In genomic region chr15:67977690-67978089, GRCh38 we compare ENCODE assay signal across 29 cellular contexts.
"Had no signal": no experiment of that assay in that cellular context is flagged by ENCODE, and none has a peak within 500 bp of the region (broad histone marks: within the 10 kb centered on the region; RNA-seq: fewer than 3 reads in every experiment).

No MANE protein-coding gene starts in this region.

- H3K79me2 ChIP-seq: hepatocyte had no signal

- H3K4me1 ChIP-seq: colonic mucosa, esophagus muscularis mucosa, esophagus squamous epithelium, foreskin keratinocyte, gastroesophageal sphincter, heart left ventricle, heart right ventricle had no signal

- H3K27ac Mint-ChIP-seq: dendritic cell treated with granulocyte-macrophage colony-stimulating factor and Interleukin-4, amounts not matched to agents 40 ng/mL and 50 ng/mL, for 4 days; effector memory CD8-positive, alpha-beta T cell; endodermal cell had no signal

- H3K4me3 ChIP-seq: colonic mucosa, coronary artery, dorsolateral prefrontal cortex, esophagus muscularis mucosa, esophagus squamous epithelium, gastrocnemius medialis, gastroesophageal sphincter, heart left ventricle, heart right ventricle, hepatocyte had no signal

- H3K4me3 Mint-ChIP-seq: dendritic cell treated with granulocyte-macrophage colony-stimulating factor and Interleukin-4, amounts not matched to agents 40 ng/mL and 50 ng/mL, for 4 days; effector memory CD8-positive, alpha-beta T cell; endodermal cell had no signal

- H3K27me3 Mint-ChIP-seq: dendritic cell treated with granulocyte-macrophage colony-stimulating factor and Interleukin-4, amounts not matched to agents 40 ng/mL and 50 ng/mL, for 4 days had no signal

- H2AFZ ChIP-seq: hepatocyte had no signal

- DNase-seq: colonic mucosa; cortex of kidney; dermis blood vessel endothelial cell; dorsolateral prefrontal cortex; effector CD4-positive, alpha-beta T cell; effector CD8-positive, alpha-beta T cell; effector memory CD4-positive, alpha-beta T cell; effector memory CD8-positive, alpha-beta T cell; endodermal cell; erythroblast; esophagus squamous epithelium; foreskin fibroblast; foreskin keratinocyte; foreskin melanocyte; gastrocnemius medialis; glutamatergic neuron; head of caudate nucleus; heart left ventricle; heart right ventricle had no signal

- H3K27ac ChIP-seq: colonic mucosa, coronary artery, dorsolateral prefrontal cortex, epithelial cell of prostate, esophagus muscularis mucosa, esophagus squamous epithelium, foreskin keratinocyte, gastrocnemius medialis, gastroesophageal sphincter, heart left ventricle, heart right ventricle had no signal

- H3K4me2 ChIP-seq: hepatocyte had no signal

- FAIRE-seq: endometrium, endothelial cell of umbilical vein, frontal cortex had no signal

- H3K27me3 ChIP-seq: colonic mucosa, dorsolateral prefrontal cortex, esophagus muscularis mucosa, esophagus squamous epithelium, foreskin keratinocyte, gastrocnemius medialis, gastroesophageal sphincter, heart left ventricle, heart right ventricle, hepatocyte had no signal

- ATAC-seq: effector memory CD8-positive, alpha-beta T cell; esophagus mucosa; foreskin keratinocyte; gastrocnemius medialis; gastroesophageal sphincter; heart left ventricle; heart right ventricle had no signal

- H3K9me3 Mint-ChIP-seq: effector memory CD8-positive, alpha-beta T cell had no signal

- H3K36me3 ChIP-seq: colonic mucosa, esophagus muscularis mucosa, esophagus squamous epithelium, gastrocnemius medialis, gastroesophageal sphincter, heart left ventricle, heart right ventricle had no signal

- H3K9me3 ChIP-seq: colonic mucosa, esophagus muscularis mucosa, esophagus squamous epithelium, gastrocnemius medialis, gastroesophageal sphincter had no signal
